Comparison of ENCODE assay signal across 20 cellular contexts in the genomic region with DNA sequence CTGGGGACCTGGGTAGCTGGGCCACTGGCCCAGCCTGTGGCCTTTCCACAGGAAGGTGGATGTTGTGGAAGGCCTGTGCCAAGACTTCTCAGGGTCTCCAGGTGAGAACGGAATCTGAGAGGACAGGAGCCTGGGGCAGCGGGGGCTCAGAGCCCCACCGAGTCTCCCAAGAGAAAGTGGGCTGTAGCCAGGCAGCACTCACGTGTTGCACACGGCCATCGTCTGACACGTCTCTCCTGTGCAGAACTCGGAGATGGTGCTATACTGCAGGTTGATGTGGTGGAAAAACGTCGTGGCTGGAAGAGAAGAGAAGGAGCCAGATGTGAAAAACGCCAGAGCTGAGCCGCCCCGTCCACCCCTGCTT. TPM values are rescaled to one million over a fixed set of nuclear protein-coding genes. Genes with fewer than 3 reads are reported as not detected.
DNase-seq lines count a peak whose midpoint lies in the region; ATAC-seq and TF ChIP-seq lines count a peak whose summit lies in the region.
"Had no signal": no experiment of that assay in that cellular context is flagged by ENCODE, and none has a peak within 500 bp of the region (broad histone marks: within the 10 kb centered on the region; RNA-seq: fewer than 3 reads in every experiment).

No MANE protein-coding gene starts in this region.

- ATAC-seq in WTC11: no peak
- ATAC-seq: A549 had no signal

- H3K27me3 ChIP-seq in esophagus squamous epithelium: no peaks in the 10 kb centered on the region
- no peaks in the 10 kb centered on the region for H3K27me3 ChIP-seq in tibial artery
- H3K27me3 ChIP-seq: BLaER1 treated with 17β-estradiol and CSF1 and Interleukin-3, amounts not matched to agents 10 nM and 100 nM had no signal

- TF ChIP-seq POLR2A in esophagus squamous epithelium (IDR thresholded peaks at IDR 0.05): no peak

- no peaks in the 10 kb centered on the region for H3K9me3 Mint-ChIP-seq in WTC11
- no peaks in the 10 kb centered on the region for H3K9me3 Mint-ChIP-seq in activated CD4-positive, alpha-beta T cell treated with anti-CD3 and anti-CD28 coated beads, Interleukin-2, amount 10 ng/mL, durations not matched to agents 7 days and 5 days
- H3K9me3 Mint-ChIP-seq: CD8-positive, alpha-beta memory T cell had no signal

- CTCF ChIA-PET in WTC11 (lab: Charles Lee): interaction anchor here (1.2 to 3.3 kb wide), 4 partner anchors 25 to 34 kb away, joined by 3 to 16 read pairs (median 6); no protein-coding TSS in a partner anchor
- CTCF ChIA-PET in activated CD4-positive, alpha-beta T cell treated with anti-CD3 and anti-CD28 coated beads, Interleukin-2, amount 10 ng/mL, durations not matched to agents 7 days and 5 days (lab: Charles Lee): no interaction called here

- H3K36me3 ChIP-seq in esophagus squamous epithelium: peaks cover 0 to 79% (median 8%) of the 10 kb centered on the region in 3 donors
- H3K36me3 ChIP-seq in tibial artery: peaks cover 49 to 62% (median 52%) of the 10 kb centered on the region in 3 donors

- 74 to 75% methylated on average over 7 to 10 of the region's 13 CpGs for WGBS in esophagus squamous epithelium, 2 donors

- peak overlapping the region; percentile 64 to 89 (median 82) for H3K27ac ChIP-seq in esophagus squamous epithelium
- H3K27ac ChIP-seq in tibial artery: peak overlapping the region; percentile 94 to 96
- no peak overlapping the region for H3K27ac ChIP-seq in substantia nigra (ENCODE audit: low read depth, low read length, poor library complexity, severe bottlenecking)
- H3K27ac ChIP-seq: A549; BLaER1 treated with 17β-estradiol and CSF1 and Interleukin-3, amounts not matched to agents 10 nM and 100 nM had no signal

- no peaks in the 10 kb centered on the region for H3K27me3 Mint-ChIP-seq in WTC11 (ENCODE audit: low read depth)
- no peaks in the 10 kb centered on the region for H3K27me3 Mint-ChIP-seq in activated CD4-positive, alpha-beta T cell treated with anti-CD3 and anti-CD28 coated beads, Interleukin-2, amount 10 ng/mL, durations not matched to agents 7 days and 5 days
- H3K27me3 Mint-ChIP-seq: CD8-positive, alpha-beta memory T cell had no signal

- intact Hi-C loops in esophagus squamous epithelium (cut with DNase I) (no loop called here), posterior vena cava (cut with DNase I) (no loop called here), tibial artery (cut with DNase I; ENCODE audit: low total_unique reads) (no loop called here)

- TF ChIP-seq CTCF in WTC11 (IDR thresholded peaks at IDR 0.05): no peak
- TF ChIP-seq CTCF in esophagus squamous epithelium (IDR thresholded peaks at IDR 0.05): no peak
- no peak for TF ChIP-seq CTCF in tibial artery (IDR thresholded peaks at IDR 0.05)

- no peaks in the 10 kb centered on the region for H3K4me1 Mint-ChIP-seq in WTC11
- no peaks in the 10 kb centered on the region for H3K4me1 Mint-ChIP-seq in activated CD4-positive, alpha-beta T cell treated with anti-CD3 and anti-CD28 coated beads, Interleukin-2, amount 10 ng/mL, durations not matched to agents 7 days and 5 days

- H3K9me3 ChIP-seq in esophagus squamous epithelium: no peaks in the 10 kb centered on the region
- no peaks in the 10 kb centered on the region for H3K9me3 ChIP-seq in tibial artery
- H3K9me3 ChIP-seq: A549; BLaER1 treated with 17β-estradiol and CSF1 and Interleukin-3, amounts not matched to agents 10 nM and 100 nM had no signal

- DNase-seq in WTC11 (ENCODE audit: low spot score) (no peak), esophagus squamous epithelium (lab: John Stamatoyannopoulos, UW) (no peak), posterior vena cava (ENCODE audit: low spot score) (peak; percentile 68), tibial artery (peak in 1 of 2 donors; percentile 13), substantia nigra (lab: John Stamatoyannopoulos, UW) (no peak), pons (ENCODE audit: low spot score) (no peak), cerebellar cortex (ENCODE audit: low spot score) (no peak)
- no peak for DNase-seq in activated CD4-positive, alpha-beta T cell treated with anti-CD3 and anti-CD28 coated beads, Interleukin-2, amount 10 ng/mL, durations not matched to agents 7 days and 5 days
- DNase-seq: DMS53, EL, KG1, NCI-H1105 treated with DMSO at 0.1 percent for 48 hours, NCI-H1694 treated with DMSO at 0.1 percent for 48 hours, NCI-H2227 treated with DMSO at 0.1 percent for 48 hours, NCI-H510A treated with DMSO at 0.1 percent for 48 hours, NCI-H82, SIG-M5 had no signal

- POLR2A ChIA-PET in WTC11 (lab: Charles Lee): no interaction called here
- POLR2A ChIA-PET in activated CD4-positive, alpha-beta T cell treated with anti-CD3 and anti-CD28 coated beads, Interleukin-2, amount 10 ng/mL, durations not matched to agents 7 days and 5 days (lab: Charles Lee): no interaction called here

- no peaks in the 10 kb centered on the region; the same call in 1 of the 2 replicates for H3K36me3 Mint-ChIP-seq in WTC11
- H3K36me3 Mint-ChIP-seq in activated CD4-positive, alpha-beta T cell treated with anti-CD3 and anti-CD28 coated beads, Interleukin-2, amount 10 ng/mL, durations not matched to agents 7 days and 5 days (ENCODE audit: low read depth): peaks cover 10% of the 10 kb centered on the region

- no peak overlapping the region for H3K4me3 Mint-ChIP-seq in WTC11
- H3K4me3 Mint-ChIP-seq in activated CD4-positive, alpha-beta T cell treated with anti-CD3 and anti-CD28 coated beads, Interleukin-2, amount 10 ng/mL, durations not matched to agents 7 days and 5 days: no peak overlapping the region
- H3K4me3 Mint-ChIP-seq: CD8-positive, alpha-beta memory T cell had no signal

- no peak overlapping the region for H3K4me3 ChIP-seq in esophagus squamous epithelium
- no peak overlapping the region for H3K4me3 ChIP-seq in tibial artery
- H3K4me3 ChIP-seq: A549; BLaER1 treated with 17β-estradiol and CSF1 and Interleukin-3, amounts not matched to agents 10 nM and 100 nM had no signal

- H3K27ac Mint-ChIP-seq in WTC11: peak overlapping the region; percentile 60; the same call in 1 of the 2 replicates
- no peak overlapping the region for H3K27ac Mint-ChIP-seq in activated CD4-positive, alpha-beta T cell treated with anti-CD3 and anti-CD28 coated beads, Interleukin-2, amount 10 ng/mL, durations not matched to agents 7 days and 5 days

- H3K4me1 ChIP-seq in esophagus squamous epithelium (peaks cover 3 to 69% (median 47%) of the 10 kb centered on the region in 3 donors), tibial artery (peaks cover 0 to 74% (median 65%) of the 10 kb centered on the region in 4 donors)
- H3K4me1 ChIP-seq: A549 had no signal

TF ChIP-seq in WTC11, 78 proteins besides CTCF, POLR2A, EP300 and RAD21 (continues in another document):
- TF ChIP-seq ETV6 (CRISPR knock-in tag; IDR thresholded peaks at IDR 0.05) (no peak), ZNF423 (CRISPR knock-in tag; IDR thresholded peaks at IDR 0.05) (no peak), OVOL2 (CRISPR knock-in tag; IDR thresholded peaks at IDR 0.05; ENCODE audit: borderline replicate concordance) (no peak), ZNF121 (CRISPR knock-in tag; IDR thresholded peaks at IDR 0.05) (no peak), MXD4 (CRISPR knock-in tag; IDR thresholded peaks at IDR 0.05; ENCODE audit: borderline replicate concordance) (no peak), RORB (CRISPR knock-in tag; IDR thresholded peaks at IDR 0.05) (no peak), HMGA2 (CRISPR knock-in tag; IDR thresholded peaks at IDR 0.05) (no peak), ZNF671 (CRISPR knock-in tag; IDR thresholded peaks at IDR 0.05) (no peak), ZNF317 (CRISPR knock-in tag; IDR thresholded peaks at IDR 0.05; ENCODE audit: borderline replicate concordance, low read depth) (no peak), EMX1 (CRISPR knock-in tag; IDR thresholded peaks at IDR 0.05) (no peak)
- TF ChIP-seq, protein P1, sequence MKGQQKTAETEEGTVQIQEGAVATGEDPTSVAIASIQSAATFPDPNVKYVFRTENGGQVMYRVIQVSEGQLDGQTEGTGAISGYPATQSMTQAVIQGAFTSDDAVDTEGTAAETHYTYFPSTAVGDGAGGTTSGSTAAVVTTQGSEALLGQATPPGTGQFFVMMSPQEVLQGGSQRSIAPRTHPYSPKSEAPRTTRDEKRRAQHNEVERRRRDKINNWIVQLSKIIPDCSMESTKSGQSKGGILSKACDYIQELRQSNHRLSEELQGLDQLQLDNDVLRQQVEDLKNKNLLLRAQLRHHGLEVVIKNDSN (CRISPR knock-in tag; IDR thresholded peaks at IDR 0.05): no peak
- TF ChIP-seq, protein P2, sequence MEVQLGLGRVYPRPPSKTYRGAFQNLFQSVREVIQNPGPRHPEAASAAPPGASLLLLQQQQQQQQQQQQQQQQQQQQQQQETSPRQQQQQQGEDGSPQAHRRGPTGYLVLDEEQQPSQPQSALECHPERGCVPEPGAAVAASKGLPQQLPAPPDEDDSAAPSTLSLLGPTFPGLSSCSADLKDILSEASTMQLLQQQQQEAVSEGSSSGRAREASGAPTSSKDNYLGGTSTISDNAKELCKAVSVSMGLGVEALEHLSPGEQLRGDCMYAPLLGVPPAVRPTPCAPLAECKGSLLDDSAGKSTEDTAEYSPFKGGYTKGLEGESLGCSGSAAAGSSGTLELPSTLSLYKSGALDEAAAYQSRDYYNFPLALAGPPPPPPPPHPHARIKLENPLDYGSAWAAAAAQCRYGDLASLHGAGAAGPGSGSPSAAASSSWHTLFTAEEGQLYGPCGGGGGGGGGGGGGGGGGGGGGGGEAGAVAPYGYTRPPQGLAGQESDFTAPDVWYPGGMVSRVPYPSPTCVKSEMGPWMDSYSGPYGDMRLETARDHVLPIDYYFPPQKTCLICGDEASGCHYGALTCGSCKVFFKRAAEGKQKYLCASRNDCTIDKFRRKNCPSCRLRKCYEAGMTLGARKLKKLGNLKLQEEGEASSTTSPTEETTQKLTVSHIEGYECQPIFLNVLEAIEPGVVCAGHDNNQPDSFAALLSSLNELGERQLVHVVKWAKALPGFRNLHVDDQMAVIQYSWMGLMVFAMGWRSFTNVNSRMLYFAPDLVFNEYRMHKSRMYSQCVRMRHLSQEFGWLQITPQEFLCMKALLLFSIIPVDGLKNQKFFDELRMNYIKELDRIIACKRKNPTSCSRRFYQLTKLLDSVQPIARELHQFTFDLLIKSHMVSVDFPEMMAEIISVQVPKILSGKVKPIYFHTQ (CRISPR knock-in tag; IDR thresholded peaks at IDR 0.05): no peak
- TF ChIP-seq, protein P3, sequence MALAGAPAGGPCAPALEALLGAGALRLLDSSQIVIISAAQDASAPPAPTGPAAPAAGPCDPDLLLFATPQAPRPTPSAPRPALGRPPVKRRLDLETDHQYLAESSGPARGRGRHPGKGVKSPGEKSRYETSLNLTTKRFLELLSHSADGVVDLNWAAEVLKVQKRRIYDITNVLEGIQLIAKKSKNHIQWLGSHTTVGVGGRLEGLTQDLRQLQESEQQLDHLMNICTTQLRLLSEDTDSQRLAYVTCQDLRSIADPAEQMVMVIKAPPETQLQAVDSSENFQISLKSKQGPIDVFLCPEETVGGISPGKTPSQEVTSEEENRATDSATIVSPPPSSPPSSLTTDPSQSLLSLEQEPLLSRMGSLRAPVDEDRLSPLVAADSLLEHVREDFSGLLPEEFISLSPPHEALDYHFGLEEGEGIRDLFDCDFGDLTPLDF (CRISPR knock-in tag; IDR thresholded peaks at IDR 0.05): no peak

RNA-seq across cellular contexts. Expression of gene MOB2, which starts 6.4 kb away (rescaled TPM):
- total RNA-seq in WTC11 (2021) (17.7 to 23.4 TPM (median 21.7 TPM) in 3 replicates), esophagus squamous epithelium (10 to 100 TPM; 21.5 to 45.0 (median 30.1) TPM), posterior vena cava (10 to 100 TPM; 47.5 to 57.2 TPM)
- 10 to 100 TPM; 45.1 to 45.4 TPM for total RNA-seq in activated CD4-positive, alpha-beta T cell treated with anti-CD3 and anti-CD28 coated beads, Interleukin-2, amount 10 ng/mL, durations not matched to agents 7 days and 5 days
